Comparison of ENCODE assay signal across 32 cellular contexts in the genomic region with DNA sequence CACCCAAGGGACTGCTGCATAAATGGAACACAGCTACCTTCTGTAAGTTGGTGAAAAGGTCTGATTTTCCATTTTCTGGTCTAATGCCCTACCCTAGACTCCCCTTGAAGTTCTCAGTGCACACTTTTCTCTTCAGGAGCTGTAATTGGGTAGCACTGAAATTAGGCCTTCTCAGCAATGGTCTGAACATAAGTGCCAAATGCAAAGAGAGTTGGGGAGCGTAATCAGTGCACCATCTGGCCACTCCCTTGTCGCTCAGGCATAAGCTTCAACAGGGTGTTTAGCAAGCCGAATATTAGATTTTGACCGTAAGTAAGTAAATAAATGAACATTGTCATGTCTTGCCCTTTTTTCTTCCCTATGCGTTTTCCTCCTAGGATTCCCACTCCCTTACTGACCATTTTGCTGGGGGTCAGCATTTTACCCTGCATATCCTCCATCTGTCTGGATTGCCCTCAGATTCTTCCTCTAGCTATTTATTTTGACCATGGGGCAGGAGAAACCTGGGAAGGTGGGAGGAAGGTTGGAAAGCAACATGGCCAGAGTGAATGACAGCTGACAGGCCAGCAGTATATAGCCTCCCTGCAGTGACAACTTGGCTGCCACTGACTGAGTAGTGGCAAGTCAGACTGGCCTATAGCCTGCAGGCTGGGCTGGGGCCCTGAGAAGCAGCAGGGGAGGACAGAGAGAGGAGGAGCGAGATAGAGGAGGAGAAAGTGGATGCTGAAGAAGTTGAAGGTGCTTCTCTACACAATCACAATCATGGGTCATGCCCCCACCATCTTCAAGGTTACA.
"Had no signal": no experiment of that assay in that cellular context is flagged by ENCODE, and none has a peak within 500 bp of the region (broad histone marks: within the 10 kb centered on the region; RNA-seq: fewer than 3 reads in every experiment).

No MANE protein-coding gene starts in this region.

- H3K27me3 ChIP-seq: brain microvascular endothelial cell had no signal

- H3K9me3 Mint-ChIP-seq: activated T-cell treated with anti-CD3 and anti-CD28 coated beads, Interleukin-2, amount 50 U/mL, for 72 hours; natural killer cell treated with Interleukin-12 subunit alpha and Interleukin-12 subunit beta and Interleukin-15 and Interleukin-18, amount 100 ng/mL, for 72 hours; stimulated activated naive B cell treated with anti-CD40 and anti-IgM and Interleukin-4, amounts not matched to agents 10 μg/mL and 1 μg/mL and 100 μg/mL, for 72 hours; T-cell; T-helper 2 cell treated with Interferon-gamma antibody and Interleukin-4, amounts not matched to agents 5 μg/mL and 100 μg/mL, for 36 hours had no signal

- H3K36me3 Mint-ChIP-seq: activated CD8-positive, alpha-beta memory T cell treated with anti-CD3 and anti-CD28 coated beads, Interleukin-2, amount 10 ng/mL, durations not matched to agents 7 days and 5 days; activated naive CD8-positive, alpha-beta T cell; natural killer cell treated with Interleukin-12 subunit alpha and Interleukin-12 subunit beta and Interleukin-15 and Interleukin-18, amount 100 ng/mL, for 72 hours; stimulated activated naive B cell treated with anti-CD40 and anti-IgM and Interleukin-4, amounts not matched to agents 10 μg/mL and 1 μg/mL and 100 μg/mL, for 72 hours; T-cell had no signal

- H3K36me3 ChIP-seq: brain microvascular endothelial cell, esophagus squamous epithelium, left lung, lower lobe of right lung, pancreas, sigmoid colon, stomach, tibial artery had no signal

- H3K4me3 Mint-ChIP-seq: activated CD4-positive, alpha-beta T cell treated with anti-CD3 and anti-CD28 coated beads for 36 hours; activated CD8-positive, alpha-beta memory T cell treated with anti-CD3 and anti-CD28 coated beads, Interleukin-2, amount 10 ng/mL, durations not matched to agents 7 days and 5 days; activated CD8-positive, alpha-beta T cell treated with anti-CD3 and anti-CD28 coated beads, Interleukin-2, amount 10 ng/mL, durations not matched to agents 7 days and 5 days; activated naive CD8-positive, alpha-beta T cell; activated T-cell treated with anti-CD3 and anti-CD28 coated beads, Interleukin-2, amount 50 U/mL, for 72 hours; natural killer cell treated with Interleukin-12 subunit alpha and Interleukin-12 subunit beta and Interleukin-15 and Interleukin-18, amount 100 ng/mL, for 72 hours; stimulated activated naive B cell treated with anti-CD40 and anti-IgM and Interleukin-4, amounts not matched to agents 10 μg/mL and 1 μg/mL and 100 μg/mL, for 72 hours; T-cell; T-helper 2 cell treated with Interferon-gamma antibody and Interleukin-4, amounts not matched to agents 5 μg/mL and 100 μg/mL, for 36 hours had no signal

- H3K27ac Mint-ChIP-seq: activated CD4-positive, alpha-beta T cell treated with anti-CD3 and anti-CD28 coated beads for 36 hours; activated CD8-positive, alpha-beta memory T cell treated with anti-CD3 and anti-CD28 coated beads, Interleukin-2, amount 10 ng/mL, durations not matched to agents 7 days and 5 days; activated CD8-positive, alpha-beta T cell treated with anti-CD3 and anti-CD28 coated beads, Interleukin-2, amount 10 ng/mL, durations not matched to agents 7 days and 5 days; activated naive CD8-positive, alpha-beta T cell; activated T-cell treated with anti-CD3 and anti-CD28 coated beads, Interleukin-2, amount 50 U/mL, for 72 hours; natural killer cell treated with Interleukin-12 subunit alpha and Interleukin-12 subunit beta and Interleukin-15 and Interleukin-18, amount 100 ng/mL, for 72 hours; stimulated activated naive B cell treated with anti-CD40 and anti-IgM and Interleukin-4, amounts not matched to agents 10 μg/mL and 1 μg/mL and 100 μg/mL, for 72 hours; T-cell; T-helper 2 cell treated with Interferon-gamma antibody and Interleukin-4, amounts not matched to agents 5 μg/mL and 100 μg/mL, for 36 hours had no signal

- H3K4me1 Mint-ChIP-seq: activated CD4-positive, alpha-beta T cell treated with anti-CD3 and anti-CD28 coated beads for 36 hours; activated CD8-positive, alpha-beta memory T cell treated with anti-CD3 and anti-CD28 coated beads, Interleukin-2, amount 10 ng/mL, durations not matched to agents 7 days and 5 days had no signal

- DNase-seq: activated CD4-positive, alpha-beta T cell treated with anti-CD3 and anti-CD28 coated beads for 36 hours; activated CD4-positive, CD25-positive, alpha-beta regulatory T cell; activated CD8-positive, alpha-beta memory T cell treated with anti-CD3 and anti-CD28 coated beads, Interleukin-2, amount 10 ng/mL, durations not matched to agents 7 days and 5 days; activated CD8-positive, alpha-beta T cell treated with anti-CD3 and anti-CD28 coated beads, Interleukin-2, amount 10 ng/mL, durations not matched to agents 7 days and 5 days; activated naive CD4-positive, alpha-beta T cell treated with Interleukin-2 at 50 U/mL for 16 hours; activated T-cell treated with anti-CD3 and anti-CD28 coated beads, Interleukin-2, amount 50 U/mL, for 72 hours; aorta; brain microvascular endothelial cell; dermis blood vessel endothelial cell; effector CD4-positive, alpha-beta T cell; esophagus squamous epithelium; kidney glomerular epithelial cell; left lung; lower lobe of right lung; mesenchymal stem cell; mucosa of descending colon; nucleus accumbens; pancreas; psoas muscle; sigmoid colon; small intestine; stimulated activated CD4-positive, alpha-beta T cell treated with anti-CD3 and anti-CD28 coated beads, Interleukin-1b, Interleukin-23, amount 100 ng/mL, for 48 hours; stimulated activated CD4-positive, alpha-beta T cell treated with anti-CD3 and anti-CD28 coated beads, Interleukin-4, amount 100 ng/mL, for 4 hours; stimulated activated CD8-positive, alpha-beta memory T cell treated with anti-CD3 and anti-CD28 coated beads, Interleukin-4, amount 100 ng/mL, for 48 hours; stimulated activated naive B cell treated with anti-CD40 and anti-IgM and Interleukin-4, amounts not matched to agents 10 μg/mL and 1 μg/mL and 100 μg/mL, for 72 hours; stomach; T-cell; tibial artery had no signal

- H3K9me3 ChIP-seq: esophagus squamous epithelium, left lung, lower lobe of right lung, mucosa of descending colon, pancreas, psoas muscle, sigmoid colon, stomach, tibial artery had no signal

- H3K4me1 ChIP-seq: left lung, lower lobe of right lung, pancreas, psoas muscle had no signal

- H3K4me3 ChIP-seq: esophagus squamous epithelium, left lung, lower lobe of right lung, mucosa of descending colon, pancreas, psoas muscle, sigmoid colon, stomach, tibial artery had no signal

- ATAC-seq: activated CD4-positive, alpha-beta T cell treated with anti-CD3 and anti-CD28 coated beads for 36 hours; activated CD8-positive, alpha-beta memory T cell treated with anti-CD3 and anti-CD28 coated beads, Interleukin-2, amount 10 ng/mL, durations not matched to agents 7 days and 5 days; activated CD8-positive, alpha-beta T cell treated with anti-CD3 and anti-CD28 coated beads, Interleukin-2, amount 10 ng/mL, durations not matched to agents 7 days and 5 days; activated T-cell treated with anti-CD3 and anti-CD28 coated beads, Interleukin-2, amount 50 U/mL, for 72 hours; left lung; lower lobe of right lung; mucosa of descending colon; natural killer cell treated with Interleukin-12 subunit alpha and Interleukin-12 subunit beta and Interleukin-15 and Interleukin-18, amount 100 ng/mL, for 72 hours; pancreas; psoas muscle; stimulated activated naive B cell treated with anti-CD40 and anti-IgM and Interleukin-4, amounts not matched to agents 10 μg/mL and 1 μg/mL and 100 μg/mL, for 72 hours; T-cell had no signal

- H3K27ac ChIP-seq: brain microvascular endothelial cell, epithelial cell of prostate, esophagus squamous epithelium, left lung, lower lobe of right lung, pancreas, psoas muscle, stomach, tibial artery had no signal
